13 cellular contexts compared by ENCODE assay signal in the genomic region with DNA sequence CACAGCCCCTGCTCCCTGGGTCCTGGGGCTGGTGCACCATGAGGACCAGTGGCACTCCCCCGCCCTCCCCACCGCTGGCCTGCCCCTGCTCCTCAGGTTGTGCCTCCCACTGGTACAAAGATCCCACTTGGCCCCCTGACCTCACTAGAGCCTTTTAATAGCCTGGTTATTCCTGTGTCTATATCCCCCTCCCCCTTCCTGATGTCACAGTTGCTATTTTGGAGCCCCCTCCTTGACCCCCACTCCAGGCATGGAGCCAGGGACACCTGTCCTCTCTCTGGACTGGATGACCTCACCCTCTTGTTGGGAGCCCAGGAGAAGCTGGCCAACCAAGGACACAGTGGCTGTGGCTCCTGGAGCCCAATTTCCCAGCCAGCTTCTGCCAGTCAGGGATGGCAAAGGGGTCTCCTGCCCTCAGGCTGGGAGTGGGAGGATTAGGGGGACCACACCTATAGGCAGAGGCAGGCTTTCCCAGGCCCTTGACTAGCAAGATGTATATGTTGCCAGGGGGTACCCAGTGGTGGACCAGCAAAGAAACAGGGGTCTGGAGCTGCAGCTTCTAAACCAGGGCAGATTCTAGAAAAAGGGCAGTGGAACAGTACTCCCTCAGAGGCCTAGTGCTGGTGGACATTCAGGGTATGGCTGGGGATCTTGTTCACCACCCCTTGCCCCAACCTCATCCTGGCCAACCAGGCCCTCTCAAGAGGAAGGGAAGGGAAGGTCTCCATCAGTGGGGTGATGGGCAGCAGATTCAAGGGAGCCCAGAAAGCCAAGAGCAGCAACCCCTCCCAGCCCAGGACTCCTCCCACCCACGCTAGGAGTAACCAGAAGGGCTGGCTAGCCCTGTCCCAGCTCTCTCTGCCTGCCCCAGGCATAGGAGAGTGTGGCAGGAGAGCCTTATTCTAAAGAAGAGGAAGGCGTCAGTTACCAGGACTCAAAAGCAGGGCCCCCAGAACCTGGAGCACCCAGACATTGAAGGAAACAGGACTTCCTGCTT. TPM values are rescaled to one million over a fixed set of nuclear protein-coding genes. Genes with fewer than 3 reads are reported as not detected.
DNase-seq lines count a peak whose midpoint lies in the region; ATAC-seq, FAIRE-seq and TF ChIP-seq lines count a peak whose summit lies in the region.
"Had no signal": no experiment of that assay in that cellular context is flagged by ENCODE, and none has a peak within 500 bp of the region (broad histone marks: within the 10 kb centered on the region; RNA-seq: fewer than 3 reads in every experiment).

No MANE protein-coding gene starts in this region.

- H4K20me1 ChIP-seq in HepG2 (ENCODE audit: insufficient read depth, low read length): peaks cover 9% of the 10 kb centered on the region; the same call in 1 of the 2 replicates

- POLR2A ChIA-PET in HepG2 (lab: Yijun Ruan, JAX): interaction anchor here (1.0 to 6.2 kb wide), 9 partner anchors 10 to 86 kb away, joined by 3 to 83 read pairs (median 4); partner anchors contain the start of genes G6PC3, HDAC5 and TMUB2

- H3K79me2 ChIP-seq in HepG2 (ENCODE audit: insufficient read depth, low read length): peaks cover 29% of the 10 kb centered on the region

- DNase-seq in HepG2 (ENCODE audit: low spot score) (peak; percentile 60), right lobe of liver (no peak), pancreas (peak in 1 of 6 donors; percentile 71), cerebellum (ENCODE audit: low spot score) (no peak)
- DNase-seq: amniotic stem cell, MV-4-11, NCI-H748 treated with DMSO at 0.1 percent for 48 hours, occipital lobe had no signal

- peaks cover 83% of the 10 kb centered on the region for H3K4me1 ChIP-seq in HepG2 (ENCODE audit: insufficient read depth, low read length)
- peaks cover 2 to 43% (median 24%) of the 10 kb centered on the region in 4 donors for H3K4me1 ChIP-seq in right lobe of liver
- peaks cover 28 to 100% (median 72%) of the 10 kb centered on the region in 3 donors for H3K4me1 ChIP-seq in gastroesophageal sphincter
- H3K4me1 ChIP-seq in pancreas: peaks cover 19 to 40% (median 27%) of the 10 kb centered on the region in 3 donors

- intact Hi-C loops in HepG2 (cut with micrococcal nuclease; ENCODE audit: unreplicated experiment): no loop called here
- intact Hi-C loops in right lobe of liver (cut with DNase I): no loop called here
- intact Hi-C loops in pancreas (cut with DNase I): no loop called here

- H3K27me3 ChIP-seq in HepG2 (ENCODE audit: control insufficient read depth in 1 of 2, insufficient read depth in 2 of 2, low read length in 2 of 2) (no peaks in the 10 kb centered on the region), right lobe of liver (no peaks in the 10 kb centered on the region), gastroesophageal sphincter (no peaks in the 10 kb centered on the region), pancreas (no peaks in the 10 kb centered on the region)

- no peak for FAIRE-seq in HepG2 (lab: Jason Lieb, UNC)
- no peak for FAIRE-seq in pancreas (lab: Jason Lieb, UNC)

- in situ Hi-C loops in HepG2 (cut with HindIII; ENCODE audit: extremely low pct_ligation_motif_present, low pct_unique_long_range_greater_than_20kb): no loop called here

- TF ChIP-seq POLR2A in HepG2 (IDR thresholded peaks at IDR 0.05; ENCODE audit: insufficient read depth in 1 of 2, low read depth in 2 of 2, low read length in 2 of 2) (no peak), right lobe of liver (IDR thresholded peaks at IDR 0.05) (no peak), gastroesophageal sphincter (IDR thresholded peaks at IDR 0.05) (no peak)

- 0 out of 2 replicates have a peak, but pooled peaks have one; percentile 9 for TF ChIP-seq CTCF in HepG2 (CRISPR knock-in tag; IDR thresholded peaks at IDR 0.05)
- no peak for TF ChIP-seq CTCF in right lobe of liver (IDR thresholded peaks at IDR 0.05)
- TF ChIP-seq CTCF in gastroesophageal sphincter (IDR thresholded peaks at IDR 0.05): no peak
- no peak for TF ChIP-seq CTCF in pancreas (IDR thresholded peaks at IDR 0.05)

- WGBS in HepG2 (ENCODE audit: low lambda C conversion rate): 58% methylated on average over 4 of the region's 4 CpGs
- WGBS in right lobe of liver (ENCODE audit: insufficient coverage, low coverage, low lambda C conversion rate, missing lambda C conversion rate): 64% methylated on average over 3 of the region's 4 CpGs
- WGBS in gastroesophageal sphincter (ENCODE audit: low coverage in 1 of 2), 2 donors: no CpG with 5 or more reads among the region's 4 CpGs
- WGBS in pancreas, 2 donors: 82 to 89% methylated on average over 4 of the region's 4 CpGs

- peak overlapping the region; percentile 64 for H3K4me2 ChIP-seq in HepG2 (ENCODE audit: low read depth, low read length)

- TF ChIP-seq RAD21 in HepG2 (CRISPR knock-in tag; IDR thresholded peaks at IDR 0.05): no peak

- BruUV-seq in HepG2 (replicated peaks; lab: Mats Ljungman, UMichigan): no TSS peak

- H3K36me3 ChIP-seq in HepG2 (replicated peaks in 1 of 2; ENCODE audit: control insufficient read depth in 1 of 2, insufficient read depth in 2 of 2, low read length in 2 of 2) (peaks cover 0 to 1% of the 10 kb centered on the region in 2 experiments; a peak in 2 of 5 replicates), right lobe of liver (no peaks in the 10 kb centered on the region), gastroesophageal sphincter (peaks cover 0 to 49% of the 10 kb centered on the region in 2 donors), pancreas (peaks cover 0 to 6% (median 0%) of the 10 kb centered on the region in 3 donors)

- H3K9me3 ChIP-seq in HepG2 (ENCODE audit: low read length): no peaks in the 10 kb centered on the region
- H3K9me3 ChIP-seq in right lobe of liver: no peaks in the 10 kb centered on the region
- H3K9me3 ChIP-seq in gastroesophageal sphincter: no peaks in the 10 kb centered on the region
- H3K9me3 ChIP-seq in pancreas: no peaks in the 10 kb centered on the region

- H3K4me3 ChIP-seq in HepG2 (replicated peaks in 1 of 3; ENCODE audit: insufficient read depth in 1 of 3, low read depth in 2 of 3, low read length in 3 of 3) (peak overlapping the region in 1 of 3 experiments; percentile 86; a peak in 1 of 6 replicates), right lobe of liver (no peak overlapping the region), gastroesophageal sphincter (no peak overlapping the region), pancreas (no peak overlapping the region)

- ATAC-seq in HepG2: no peak
- no peak for ATAC-seq in right lobe of liver
- no peak for ATAC-seq in gastroesophageal sphincter
- peak in 3 of 4 donors; percentile 2 to 6 (median 3) for ATAC-seq in pancreas
- ATAC-seq in GM19455 (IDR thresholded peaks at IDR 0.05; ENCODE audit: unreplicated experiment): no peak
- ATAC-seq in HG02970 (IDR thresholded peaks at IDR 0.05; ENCODE audit: low FRiP score, unreplicated experiment): no peak
- no peak for ATAC-seq in GM19467 (IDR thresholded peaks at IDR 0.05; ENCODE audit: unreplicated experiment)

- H3K9ac ChIP-seq in HepG2 (ENCODE audit: insufficient read depth, low read depth, low read length): no peak overlapping the region; the same call in 1 of the 2 replicates

- CTCF ChIA-PET in HepG2 (lab: Yijun Ruan, JAX; ENCODE audit: low intra/inter-chr PET ratio, low total read pairs): interaction anchor here (1.3 kb wide), 1 partner anchor 17 kb away, joined by 3 read pairs; no protein-coding TSS in a partner anchor

- H3K27ac ChIP-seq in HepG2 (ENCODE audit: extremely low read length, insufficient read depth, low read length) (peak overlapping the region; percentile 10), right lobe of liver (peak overlapping the region in 1 of 3 donors; percentile 25), gastroesophageal sphincter (peak overlapping the region in 3 of 4 donors; percentile 92 to 98 (median 98)), pancreas (peak overlapping the region in 3 of 4 donors; percentile 47 to 65 (median 58))
- H3K27ac ChIP-seq: epithelial cell of prostate had no signal

- TF ChIP-seq EP300 in HepG2 (IDR thresholded peaks at IDR 0.05; ENCODE audit: low read depth in 2 of 2, low read length in 2 of 2) (no peak), HepG2 (CRISPR knock-in tag; IDR thresholded peaks at IDR 0.05; ENCODE audit: borderline replicate concordance) (no peak), gastroesophageal sphincter (IDR thresholded peaks at IDR 0.05) (no peak)

- no peak overlapping the region for H2AFZ ChIP-seq in HepG2 (ENCODE audit: low read length)

RNA-seq across cellular contexts. Expression of gene HDAC5, which starts 10.9 kb away (rescaled TPM):
- total RNA-seq in HepG2 (2016; rRNA removed; fragmentation: Illumina TruSeq; extraction: Trizol): 34.0 and 46.4 TPM in 2 replicates
- total RNA-seq in HepG2 (2016; cell fraction: cytosol; rRNA removed; fragmentation: Illumina TruSeq; extraction: Trizol; ENCODE audit: low read depth): 9.5 and 10.8 TPM in 2 replicates
- total RNA-seq in HepG2 (2016; cell fraction: insoluble cytoplasmic fraction; rRNA removed; fragmentation: Illumina TruSeq; extraction: Trizol): 32.6 and 44.0 TPM in 2 replicates
- total RNA-seq in HepG2 (2016; cell fraction: membrane; rRNA removed; fragmentation: Illumina TruSeq; extraction: Trizol): 18.6 and 21.1 TPM in 2 replicates
- 37.8 and 39.5 TPM in 2 replicates for total RNA-seq in HepG2 (2016; cell fraction: nucleus; rRNA removed; fragmentation: Illumina TruSeq; extraction: Trizol)
- polyA plus RNA-seq in HepG2 (2011; rRNA removed): 85.4 and 140 TPM in 2 replicates
- 66.8 and 91.0 TPM in 2 replicates for polyA plus RNA-seq in HepG2 (2011; cell fraction: cytosol; rRNA removed)
- 179 and 189 TPM in 2 replicates for polyA plus RNA-seq in HepG2 (2011; cell fraction: nucleus; rRNA removed)
- polyA plus RNA-seq in HepG2 (2012): 88.1 and 102 TPM in 2 replicates
- 3.3 and 3.4 TPM in 2 replicates for polyA plus RNA-seq in HepG2 (2016; cell fraction: cytosol; fragmentation: Illumina TruSeq; extraction: Trizol; ENCODE audit: low read depth)
- 24.1 and 29.9 TPM in 2 replicates for polyA plus RNA-seq in HepG2 (2016; cell fraction: insoluble cytoplasmic fraction; fragmentation: Illumina TruSeq; extraction: Trizol; ENCODE audit: low read depth)
- 9.7 and 10.3 TPM in 2 replicates for polyA plus RNA-seq in HepG2 (2016; cell fraction: membrane; fragmentation: Illumina TruSeq; extraction: Trizol; ENCODE audit: low read depth)
- polyA plus RNA-seq in HepG2 (2016; cell fraction: nucleus; fragmentation: Illumina TruSeq; extraction: Trizol; ENCODE audit: insufficient read depth, low read depth): 56.7 and 66.5 TPM in 2 replicates
- 59.4 and 315 TPM in 2 replicates for polyA minus RNA-seq in HepG2 (2011; rRNA and poly(A)+ RNA removed; ENCODE audit: low replicate concordance)
- polyA minus RNA-seq in HepG2 (2011; cell fraction: cytosol; rRNA and poly(A)+ RNA removed): 82.1 and 94.7 TPM in 2 replicates
- polyA minus RNA-seq in HepG2 (2011; cell fraction: nucleus; rRNA and poly(A)+ RNA removed): 68.9 and 78.6 TPM in 2 replicates
- 10 to 100 TPM; 12.0 to 26.4 (median 15.5) TPM for total RNA-seq in right lobe of liver
- 100 to 1,000 TPM in 2 of 4 donors, 10 to 100 TPM in 2; 78.1 to 152 (median 112) TPM for total RNA-seq in gastroesophageal sphincter
- total RNA-seq in pancreas: 10 to 100 TPM; 10.9 to 32.1 (median 16.1) TPM
- polyA plus RNA-seq in pancreas: 10 to 100 TPM; 25.8 to 38.1 TPM
- 42.6 TPM for total RNA-seq in cerebellum

RNA-seq across cellular contexts. Expression of gene HROB, which starts 29.1 kb away (rescaled TPM):
- total RNA-seq in HepG2 (2016; rRNA removed; fragmentation: Illumina TruSeq; extraction: Trizol) (6.7 and 7.1 TPM in 2 replicates), right lobe of liver (1 to 10 TPM in 1 of 6 experiments, under 1 TPM in 5; 0.20 to 1.1 (median 0.40) TPM), gastroesophageal sphincter (1 to 10 TPM in 2 of 4 donors, under 1 TPM in 1, not detected in 1; 0.81 to 1.5 (median 1.3) TPM), pancreas (under 1 TPM; 0.09 to 0.97 (median 0.45) TPM), cerebellum (1.4 TPM)
- 5.6 and 7.4 TPM in 2 replicates for total RNA-seq in HepG2 (2016; cell fraction: cytosol; rRNA removed; fragmentation: Illumina TruSeq; extraction: Trizol; ENCODE audit: low read depth)
- total RNA-seq in HepG2 (2016; cell fraction: insoluble cytoplasmic fraction; rRNA removed; fragmentation: Illumina TruSeq; extraction: Trizol): 5.5 and 5.6 TPM in 2 replicates
- total RNA-seq in HepG2 (2016; cell fraction: membrane; rRNA removed; fragmentation: Illumina TruSeq; extraction: Trizol): 5.5 and 5.6 TPM in 2 replicates
- 5.1 and 5.5 TPM in 2 replicates for total RNA-seq in HepG2 (2016; cell fraction: nucleus; rRNA removed; fragmentation: Illumina TruSeq; extraction: Trizol)
- polyA plus RNA-seq in HepG2 (2011; rRNA removed) (5.0 and 6.1 TPM in 2 replicates), pancreas (under 1 TPM; 0.27 to 0.40 TPM)
- polyA plus RNA-seq in HepG2 (2011; cell fraction: cytosol; rRNA removed): 3.3 and 4.0 TPM in 2 replicates
- polyA plus RNA-seq in HepG2 (2011; cell fraction: nucleus; rRNA removed): 7.3 and 8.7 TPM in 2 replicates
- 2.5 and 4.8 TPM in 2 replicates for polyA plus RNA-seq in HepG2 (2012)
- polyA plus RNA-seq in HepG2 (2016; cell fraction: cytosol; fragmentation: Illumina TruSeq; extraction: Trizol; ENCODE audit: low read depth): 1.4 and 1.5 TPM in 2 replicates
- 6.2 and 7.5 TPM in 2 replicates for polyA plus RNA-seq in HepG2 (2016; cell fraction: insoluble cytoplasmic fraction; fragmentation: Illumina TruSeq; extraction: Trizol; ENCODE audit: low read depth)
- 2.2 and 3.0 TPM in 2 replicates for polyA plus RNA-seq in HepG2 (2016; cell fraction: membrane; fragmentation: Illumina TruSeq; extraction: Trizol; ENCODE audit: low read depth)
- polyA plus RNA-seq in HepG2 (2016; cell fraction: nucleus; fragmentation: Illumina TruSeq; extraction: Trizol; ENCODE audit: insufficient read depth, low read depth): 14.2 and 16.9 TPM in 2 replicates
- polyA minus RNA-seq in HepG2 (2011; rRNA and poly(A)+ RNA removed; ENCODE audit: low replicate concordance): 11.6 and 25.6 TPM in 2 replicates
- polyA minus RNA-seq in HepG2 (2011; cell fraction: cytosol; rRNA and poly(A)+ RNA removed): 2.7 and 4.6 TPM in 2 replicates
- 3.9 and 4.5 TPM in 2 replicates for polyA minus RNA-seq in HepG2 (2011; cell fraction: nucleus; rRNA and poly(A)+ RNA removed)

RNA-seq across cellular contexts. Expression of gene G6PC3, which starts 42.0 kb away (rescaled TPM):
- total RNA-seq in HepG2 (2016; rRNA removed; fragmentation: Illumina TruSeq; extraction: Trizol) (18.8 and 38.5 TPM in 2 replicates), right lobe of liver (10 to 100 TPM in 2 of 6 experiments, 1 to 10 TPM in 4; 5.9 to 24.2 (median 9.9) TPM), gastroesophageal sphincter (10 to 100 TPM; 22.1 to 27.5 (median 26.2) TPM), pancreas (10 to 100 TPM in 5 of 6 donors, 1 to 10 TPM in 1; 9.1 to 28.0 (median 24.0) TPM), cerebellum (18.0 TPM)
- 8.6 and 14.9 TPM in 2 replicates for total RNA-seq in HepG2 (2016; cell fraction: cytosol; rRNA removed; fragmentation: Illumina TruSeq; extraction: Trizol; ENCODE audit: low read depth)
- 17.5 and 37.8 TPM in 2 replicates for total RNA-seq in HepG2 (2016; cell fraction: insoluble cytoplasmic fraction; rRNA removed; fragmentation: Illumina TruSeq; extraction: Trizol)
- 16.0 and 22.0 TPM in 2 replicates for total RNA-seq in HepG2 (2016; cell fraction: membrane; rRNA removed; fragmentation: Illumina TruSeq; extraction: Trizol)
- 40.7 and 44.5 TPM in 2 replicates for total RNA-seq in HepG2 (2016; cell fraction: nucleus; rRNA removed; fragmentation: Illumina TruSeq; extraction: Trizol)
- polyA plus RNA-seq in HepG2 (2011; rRNA removed) (75.8 and 76.1 TPM in 2 replicates), pancreas (10 to 100 TPM; 48.3 to 54.2 TPM)
- polyA plus RNA-seq in HepG2 (2011; cell fraction: cytosol; rRNA removed): 79.2 and 116 TPM in 2 replicates
- polyA plus RNA-seq in HepG2 (2011; cell fraction: nucleus; rRNA removed): 46.2 and 49.1 TPM in 2 replicates
- 40.3 and 62.7 TPM in 2 replicates for polyA plus RNA-seq in HepG2 (2012)
- 24.5 and 33.4 TPM in 2 replicates for polyA plus RNA-seq in HepG2 (2016; cell fraction: cytosol; fragmentation: Illumina TruSeq; extraction: Trizol; ENCODE audit: low read depth)
- polyA plus RNA-seq in HepG2 (2016; cell fraction: insoluble cytoplasmic fraction; fragmentation: Illumina TruSeq; extraction: Trizol; ENCODE audit: low read depth): 41.7 and 46.0 TPM in 2 replicates
- 39.8 and 42.2 TPM in 2 replicates for polyA plus RNA-seq in HepG2 (2016; cell fraction: membrane; fragmentation: Illumina TruSeq; extraction: Trizol; ENCODE audit: low read depth)
- polyA plus RNA-seq in HepG2 (2016; cell fraction: nucleus; fragmentation: Illumina TruSeq; extraction: Trizol; ENCODE audit: insufficient read depth, low read depth): 126 and 134 TPM in 2 replicates
- 232 and 267 TPM in 2 replicates for polyA minus RNA-seq in HepG2 (2011; rRNA and poly(A)+ RNA removed; ENCODE audit: low replicate concordance)
- 41.8 and 52.8 TPM in 2 replicates for polyA minus RNA-seq in HepG2 (2011; cell fraction: cytosol; rRNA and poly(A)+ RNA removed)
- 25.0 and 33.2 TPM in 2 replicates for polyA minus RNA-seq in HepG2 (2011; cell fraction: nucleus; rRNA and poly(A)+ RNA removed)

RNA-seq across cellular contexts. Expression of gene LSM12, which starts 46.1 kb away (rescaled TPM):
- 52.8 and 58.4 TPM in 2 replicates for total RNA-seq in HepG2 (2016; rRNA removed; fragmentation: Illumina TruSeq; extraction: Trizol)
- 33.1 and 35.6 TPM in 2 replicates for total RNA-seq in HepG2 (2016; cell fraction: cytosol; rRNA removed; fragmentation: Illumina TruSeq; extraction: Trizol; ENCODE audit: low read depth)
- 54.1 and 58.0 TPM in 2 replicates for total RNA-seq in HepG2 (2016; cell fraction: insoluble cytoplasmic fraction; rRNA removed; fragmentation: Illumina TruSeq; extraction: Trizol)
- 83.5 and 84.1 TPM in 2 replicates for total RNA-seq in HepG2 (2016; cell fraction: membrane; rRNA removed; fragmentation: Illumina TruSeq; extraction: Trizol)
- total RNA-seq in HepG2 (2016; cell fraction: nucleus; rRNA removed; fragmentation: Illumina TruSeq; extraction: Trizol): 32.8 and 34.5 TPM in 2 replicates
- 43.3 and 55.7 TPM in 2 replicates for polyA plus RNA-seq in HepG2 (2011; rRNA removed)
- polyA plus RNA-seq in HepG2 (2011; cell fraction: cytosol; rRNA removed): 39.5 and 49.1 TPM in 2 replicates
- 23.0 and 23.8 TPM in 2 replicates for polyA plus RNA-seq in HepG2 (2011; cell fraction: nucleus; rRNA removed)
- 41.3 and 43.4 TPM in 2 replicates for polyA plus RNA-seq in HepG2 (2012)
- 42.1 and 49.1 TPM in 2 replicates for polyA plus RNA-seq in HepG2 (2016; cell fraction: cytosol; fragmentation: Illumina TruSeq; extraction: Trizol; ENCODE audit: low read depth)
- 92.1 and 94.1 TPM in 2 replicates for polyA plus RNA-seq in HepG2 (2016; cell fraction: insoluble cytoplasmic fraction; fragmentation: Illumina TruSeq; extraction: Trizol; ENCODE audit: low read depth)
- 93.0 and 95.9 TPM in 2 replicates for polyA plus RNA-seq in HepG2 (2016; cell fraction: membrane; fragmentation: Illumina TruSeq; extraction: Trizol; ENCODE audit: low read depth)
- polyA plus RNA-seq in HepG2 (2016; cell fraction: nucleus; fragmentation: Illumina TruSeq; extraction: Trizol; ENCODE audit: insufficient read depth, low read depth): 65.1 and 74.2 TPM in 2 replicates
- polyA minus RNA-seq in HepG2 (2011; rRNA and poly(A)+ RNA removed; ENCODE audit: low replicate concordance): 62.0 and 88.5 TPM in 2 replicates
- 34.6 and 39.9 TPM in 2 replicates for polyA minus RNA-seq in HepG2 (2011; cell fraction: cytosol; rRNA and poly(A)+ RNA removed)
- polyA minus RNA-seq in HepG2 (2011; cell fraction: nucleus; rRNA and poly(A)+ RNA removed): 40.4 and 42.5 TPM in 2 replicates
- 10 to 100 TPM; 24.2 to 30.6 (median 29.4) TPM for total RNA-seq in right lobe of liver
- 10 to 100 TPM; 33.3 to 53.0 (median 41.1) TPM for total RNA-seq in gastroesophageal sphincter
- total RNA-seq in pancreas: 10 to 100 TPM; 19.0 to 29.6 (median 25.7) TPM
- 10 to 100 TPM; 14.5 to 21.3 TPM for polyA plus RNA-seq in pancreas
- 18.1 TPM for total RNA-seq in cerebellum

RNA-seq across cellular contexts. Expression of gene ASB16, which starts 57.9 kb away (rescaled TPM):
- total RNA-seq in HepG2 (2016; rRNA removed; fragmentation: Illumina TruSeq; extraction: Trizol) (0.07 TPM in 1 of 2 replicates, not detected in the other), right lobe of liver (1 to 10 TPM in 1 of 6 experiments, not detected in 5; 1.5 TPM), gastroesophageal sphincter (1 to 10 TPM; 1.8 to 6.9 (median 3.9) TPM), pancreas (1 to 10 TPM; 1.1 to 3.9 (median 2.3) TPM), cerebellum (not detected)
- total RNA-seq in HepG2 (2016; cell fraction: cytosol; rRNA removed; fragmentation: Illumina TruSeq; extraction: Trizol; ENCODE audit: low read depth): not detected in 2 replicates
- not detected in 2 replicates for total RNA-seq in HepG2 (2016; cell fraction: insoluble cytoplasmic fraction; rRNA removed; fragmentation: Illumina TruSeq; extraction: Trizol)
- not detected in 2 replicates for total RNA-seq in HepG2 (2016; cell fraction: membrane; rRNA removed; fragmentation: Illumina TruSeq; extraction: Trizol)
- total RNA-seq in HepG2 (2016; cell fraction: nucleus; rRNA removed; fragmentation: Illumina TruSeq; extraction: Trizol): not detected in 2 replicates
- polyA plus RNA-seq in HepG2 (2011; rRNA removed) (0.05 TPM in 1 of 2 replicates, not detected in the other), pancreas (1 to 10 TPM; 1.9 to 2.9 TPM)
- 0.04 and 0.10 TPM in 2 replicates for polyA plus RNA-seq in HepG2 (2011; cell fraction: cytosol; rRNA removed)
- 0.45 and 0.47 TPM in 2 replicates for polyA plus RNA-seq in HepG2 (2011; cell fraction: nucleus; rRNA removed)
- 0.47 and 0.64 TPM in 2 replicates for polyA plus RNA-seq in HepG2 (2012)
- not detected in 2 replicates for polyA plus RNA-seq in HepG2 (2016; cell fraction: cytosol; fragmentation: Illumina TruSeq; extraction: Trizol; ENCODE audit: low read depth)
- not detected in 2 replicates for polyA plus RNA-seq in HepG2 (2016; cell fraction: insoluble cytoplasmic fraction; fragmentation: Illumina TruSeq; extraction: Trizol; ENCODE audit: low read depth)
- not detected in 2 replicates for polyA plus RNA-seq in HepG2 (2016; cell fraction: membrane; fragmentation: Illumina TruSeq; extraction: Trizol; ENCODE audit: low read depth)
- not detected in 2 replicates for polyA plus RNA-seq in HepG2 (2016; cell fraction: nucleus; fragmentation: Illumina TruSeq; extraction: Trizol; ENCODE audit: insufficient read depth, low read depth)
- polyA minus RNA-seq in HepG2 (2011; rRNA and poly(A)+ RNA removed; ENCODE audit: low replicate concordance): 0.09 and 0.40 TPM in 2 replicates
- not detected in 2 replicates for polyA minus RNA-seq in HepG2 (2011; cell fraction: cytosol; rRNA and poly(A)+ RNA removed)
- polyA minus RNA-seq in HepG2 (2011; cell fraction: nucleus; rRNA and poly(A)+ RNA removed): not detected in 2 replicates
- total RNA-seq: occipital lobe had no signal

Comparison
In these comparisons a context has a peak if more than half of its experiments do, and no peak if none do; other contexts are left out.
1. ATAC-seq: peak in pancreas (3 of 4); none in HepG2 (single experiment), right lobe of liver (0 of 4), gastroesophageal sphincter (single experiment), GM19455 (single experiment), HG02970 (single experiment) and GM19467 (single experiment).